8 cellular contexts compared by ENCODE assay signal in the genomic region with DNA sequence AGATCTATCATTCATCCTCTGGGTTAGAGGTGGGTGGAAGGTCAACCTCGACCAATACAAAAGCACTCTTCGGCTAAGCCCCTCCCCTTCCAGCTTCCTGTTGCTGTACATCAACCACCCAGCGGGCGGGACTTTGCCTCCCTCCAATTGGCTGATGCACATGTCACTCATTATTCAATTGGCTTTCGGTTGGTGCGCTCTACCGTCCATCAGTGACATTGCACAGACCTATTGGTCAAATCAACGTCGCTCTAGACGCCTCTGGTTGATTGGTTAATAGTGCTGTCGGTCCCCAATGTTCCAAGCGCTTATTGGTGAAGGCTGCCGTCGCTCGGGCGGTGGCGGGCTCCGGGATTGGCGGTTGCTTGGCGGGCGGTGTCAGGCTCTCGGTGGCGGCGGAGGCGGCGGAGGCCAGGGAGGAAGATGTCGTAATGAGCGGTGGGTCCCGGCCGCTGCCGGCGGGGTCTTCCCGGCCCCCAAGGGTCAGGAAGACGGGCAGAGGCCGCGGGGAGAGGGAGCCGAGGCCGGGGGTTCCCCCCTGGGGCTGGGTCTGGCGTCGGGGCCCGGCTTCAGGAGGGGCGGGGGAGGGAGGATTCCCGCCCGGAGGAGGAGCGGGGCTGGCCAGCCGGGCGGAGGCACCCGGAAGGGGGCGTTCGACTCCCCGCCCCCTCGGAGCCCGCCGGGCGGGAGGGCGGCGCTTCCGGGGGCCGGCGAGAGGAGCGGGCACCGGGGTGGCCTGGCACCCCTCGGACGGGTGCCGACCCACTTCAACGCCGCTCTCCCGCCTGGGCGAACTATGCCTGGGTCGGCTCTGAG. TPM values are rescaled to one million over a fixed set of nuclear protein-coding genes. Genes with fewer than 3 reads are reported as not detected.
DNase-seq lines count a peak whose midpoint lies in the region; ATAC-seq and TF ChIP-seq lines count a peak whose summit lies in the region.

SP2 (plus strand) TSS at position 381 of the 816 bp plus-strand sequence; CDS start at position 432, 51 bp downstream.

- no peaks in the 10 kb centered on the region for H3K27me3 Mint-ChIP-seq in natural killer cell treated with Interleukin-12 subunit alpha and Interleukin-12 subunit beta and Interleukin-15 and Interleukin-18, amount 100 ng/mL, for 72 hours

- H3K27ac Mint-ChIP-seq in natural killer cell treated with Interleukin-12 subunit alpha and Interleukin-12 subunit beta and Interleukin-15 and Interleukin-18, amount 100 ng/mL, for 72 hours: peak within 1 kb of the TSS; percentile 87 to 94

- H3K9me3 Mint-ChIP-seq in natural killer cell treated with Interleukin-12 subunit alpha and Interleukin-12 subunit beta and Interleukin-15 and Interleukin-18, amount 100 ng/mL, for 72 hours: no peaks in the 10 kb centered on the region

- peak within 1 kb of the TSS; percentile 99 for H3K4me3 Mint-ChIP-seq in natural killer cell treated with Interleukin-12 subunit alpha and Interleukin-12 subunit beta and Interleukin-15 and Interleukin-18, amount 100 ng/mL, for 72 hours

- no peak for TF ChIP-seq CTCF in fibroblast of pulmonary artery (IDR thresholded peaks at IDR 0.05; ENCODE audit: low read length, missing control alignments)

- H3K4me1 Mint-ChIP-seq in natural killer cell treated with Interleukin-12 subunit alpha and Interleukin-12 subunit beta and Interleukin-15 and Interleukin-18, amount 100 ng/mL, for 72 hours (ENCODE audit: low read depth in 2 of 2): peaks cover 41 to 44% of the 10 kb centered on the region in 2 donors

- DNase-seq in ELF-1 (ENCODE audit: low read depth, low spot score) (peak; percentile 100), H7 (peak; percentile 98), M059J (ENCODE audit: low read depth) (peak; percentile 99), SHP77 (lab: John Stamatoyannopoulos, UW) (peak; percentile 100), fibroblast of pulmonary artery (ENCODE audit: low read depth) (peak; percentile 100)
- peak; percentile 100 for DNase-seq in activated effector memory CD4-positive, alpha-beta T cell treated with Interleukin-2 at 50 U/mL for 16 hours
- peak; percentile 99 for DNase-seq in natural killer cell treated with Interleukin-12 subunit alpha and Interleukin-12 subunit beta and Interleukin-15 and Interleukin-18, amount 100 ng/mL, for 72 hours (ENCODE audit: low spot score)
- peak; percentile 97 for DNase-seq in stimulated activated naive CD8-positive, alpha-beta T cell treated with anti-CD3 and anti-CD28 coated beads, Interleukin-15, Interleukin-2, amounts not matched to agents 100 U/mL and 50 U/mL, for 24 hours

- H3K4me3 ChIP-seq in H7 (ENCODE audit: insufficient read depth, low read depth, low read length) (peak within 1 kb of the TSS; percentile 88), fibroblast of pulmonary artery (replicated peaks; ENCODE audit: low read depth, low read length) (peak within 1 kb of the TSS; percentile 94)

- no peaks in the 10 kb centered on the region for H3K27me3 ChIP-seq in H7 (ENCODE audit: control insufficient read depth, insufficient read depth, low read length)

- peak; percentile 94 to 95 for ATAC-seq in natural killer cell treated with Interleukin-12 subunit alpha and Interleukin-12 subunit beta and Interleukin-15 and Interleukin-18, amount 100 ng/mL, for 72 hours
- ATAC-seq in stimulated activated naive CD8-positive, alpha-beta T cell treated with anti-CD3 and anti-CD28 coated beads, Interleukin-15, Interleukin-2, amounts not matched to agents 100 U/mL and 50 U/mL, for 24 hours: peak; percentile 97

- H3K36me3 Mint-ChIP-seq in natural killer cell treated with Interleukin-12 subunit alpha and Interleukin-12 subunit beta and Interleukin-15 and Interleukin-18, amount 100 ng/mL, for 72 hours: no peaks in the 10 kb centered on the region

- H3K36me3 ChIP-seq in H7 (replicated peaks; ENCODE audit: control insufficient read depth, insufficient read depth, low read length): no peaks in the 10 kb centered on the region

RNA-seq across cellular contexts. Expression of gene SP2, which starts in this region (rescaled TPM):
- total RNA-seq in H7 (2014; rRNA removed; shearing (Covaris generic)): 2.7 and 3.2 TPM in 2 replicates
- total RNA-seq in M059J (2014; rRNA removed; shearing (Covaris generic)): 1.6 and 3.8 TPM in 2 replicates
- 10 to 100 TPM; 22.0 to 25.8 TPM for total RNA-seq in natural killer cell treated with Interleukin-12 subunit alpha and Interleukin-12 subunit beta and Interleukin-15 and Interleukin-18, amount 100 ng/mL, for 72 hours

Comparison
In these comparisons a context has a peak if more than half of its experiments do, and no peak if none do; other contexts are left out.
1. Peak in every context shown above with its lines: DNase-seq, ATAC-seq and H3K4me3 ChIP-seq.